17 cellular contexts compared by ENCODE assay signal in the genomic region with DNA sequence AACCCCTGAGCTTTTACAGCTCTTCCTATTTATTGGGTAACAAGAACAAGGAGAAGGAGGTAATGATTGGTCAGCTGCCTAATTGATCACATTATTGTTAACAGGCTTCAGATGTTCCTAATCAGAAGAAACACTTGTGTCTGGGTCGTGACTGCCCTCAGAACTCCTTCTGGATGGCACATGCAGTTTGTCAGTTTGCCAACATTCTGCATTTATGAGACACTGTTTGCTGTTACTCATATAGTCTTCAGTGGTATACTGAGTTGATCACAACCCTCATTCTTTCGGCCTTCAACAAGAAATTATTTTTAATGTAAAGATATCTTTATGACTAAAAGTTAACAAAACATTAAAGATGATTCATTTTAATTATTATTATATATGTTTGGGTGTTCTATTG.
A peak's percentile ranks its signal among the peaks of the same experiment; 100 is the strongest.
DNase-seq lines count a peak whose midpoint lies in the region; ATAC-seq and TF ChIP-seq lines count a peak whose summit lies in the region.
"Had no signal": no experiment of that assay in that cellular context is flagged by ENCODE, and none has a peak within 500 bp of the region (broad histone marks: within the 10 kb centered on the region; RNA-seq: fewer than 3 reads in every experiment).

No MANE protein-coding gene starts in this region.

- H3K23ac ChIP-seq in IMR-90 (ENCODE audit: low read depth, low read length) = no peak overlapping the region

- no peak overlapping the region for H3K4me2 ChIP-seq in IMR-90 (ENCODE audit: low read depth, low read length)
- H3K4me2 ChIP-seq: SK-N-SH had no signal

- H3K9me3 ChIP-seq in IMR-90 (ENCODE audit: control insufficient read depth, insufficient read depth, low read length) (no peaks in the 10 kb centered on the region), adipocyte (ENCODE audit: control insufficient read depth, low read length) (no peaks in the 10 kb centered on the region)
- H3K9me3 ChIP-seq: SK-N-SH had no signal

- H3K9ac ChIP-seq in IMR-90 (ENCODE audit: low read depth, low read length) = no peak overlapping the region
- no peak overlapping the region for H3K9ac ChIP-seq in adipocyte (ENCODE audit: low read length)
- H3K9ac ChIP-seq: SK-N-SH had no signal

- no peak for ATAC-seq in IMR-90 (ENCODE audit: low read depth)
- no peak for ATAC-seq in activated CD4-positive, CD25-positive, alpha-beta regulatory T cell treated with anti-CD3 and anti-CD28 coated beads, Interleukin-2, amount 50 U/mL, for 24 hours
- ATAC-seq in HG02973 (IDR thresholded peaks at IDR 0.05; ENCODE audit: unreplicated experiment) = no peak
- ATAC-seq in GM19035 (IDR thresholded peaks at IDR 0.05; ENCODE audit: unreplicated experiment) = no peak

- H3K14ac ChIP-seq in IMR-90 (replicated peaks; ENCODE audit: low read depth, low read length) = no peak overlapping the region

- H4K8ac ChIP-seq in IMR-90 (ENCODE audit: low read depth in 2 of 2, low read length in 2 of 2) = no peak overlapping the region

- BruUV-seq in IMR-90 (replicated peaks; lab: Mats Ljungman, UMichigan) = no TSS peak

- no peaks in the 10 kb centered on the region for H3K79me1 ChIP-seq in IMR-90 (ENCODE audit: low read depth in 1 of 2, low read length in 2 of 2)

- no peak overlapping the region for H4K5ac ChIP-seq in IMR-90 (ENCODE audit: low read depth, low read length)

- TF ChIP-seq RAD21 in IMR-90 (IDR thresholded peaks at IDR 0.05; ENCODE audit: low read length) = no peak

- H3K36me3 ChIP-seq in IMR-90 (ENCODE audit: control insufficient read depth, insufficient read depth, low read length) (no peaks in the 10 kb centered on the region), adipocyte (ENCODE audit: control insufficient read depth, insufficient read depth, low read length, severe bottlenecking) (no peaks in the 10 kb centered on the region)

- in situ Hi-C loops in IMR-90 (cut with MboI; ENCODE audit: low sequenced_read_pairs) = no loop called here

- no peak overlapping the region for H2AFZ ChIP-seq in IMR-90 (replicated peaks; ENCODE audit: low read length, poor library complexity)

- H3K27me3 ChIP-seq in IMR-90 (ENCODE audit: control insufficient read depth, insufficient read depth, low read length) (no peaks in the 10 kb centered on the region), adipocyte (replicated peaks; ENCODE audit: control insufficient read depth, insufficient read depth, low read length) (no peaks in the 10 kb centered on the region)

- CTCF ChIA-PET in IMR-90 (lab: Yijun Ruan, JAX) = interaction anchor here (0.6 kb wide), 1 partner anchor 50 kb away, joined by 4 read pairs; no protein-coding TSS in a partner anchor

- no peak overlapping the region for H2BK120ac ChIP-seq in IMR-90 (ENCODE audit: low read depth, low read length)

- no peak overlapping the region for H3K56ac ChIP-seq in IMR-90 (ENCODE audit: extremely low read depth, insufficient read depth, low read length)

- H3K4ac ChIP-seq in IMR-90 (ENCODE audit: low read depth, low read length) = no peak overlapping the region

- H3K9me1 ChIP-seq in IMR-90 (ENCODE audit: insufficient read depth, low read length) = no peaks in the 10 kb centered on the region; the same call in 1 of the 2 replicates

- intact Hi-C loops in IMR-90 (cut with micrococcal nuclease) = no loop called here

- no peak overlapping the region for H2AK5ac ChIP-seq in IMR-90 (ENCODE audit: low read depth, low read length)

- POLR2A ChIA-PET in IMR-90 (lab: Charles Lee; ENCODE audit: unreplicated experiment) = interaction anchor here (0.5 kb wide), 1 partner anchor 1831 kb away, joined by 7 read pairs; no protein-coding TSS in a partner anchor

- H3K4me1 ChIP-seq in IMR-90 (ENCODE audit: control insufficient read depth, insufficient read depth, low read length) = no peaks in the 10 kb centered on the region
- no peaks in the 10 kb centered on the region for H3K4me1 ChIP-seq in adipocyte (ENCODE audit: control insufficient read depth, insufficient read depth, low read length)

- no peak overlapping the region for H3K27ac ChIP-seq in IMR-90 (ENCODE audit: insufficient read depth, low read length)

- no peak for TF ChIP-seq POLR2A in IMR-90 (IDR thresholded peaks at IDR 0.05; ENCODE audit: low read depth, low read length)

- no peak overlapping the region for H3K18ac ChIP-seq in IMR-90 (ENCODE audit: low read depth, low read length)

- H4K20me1 ChIP-seq in IMR-90 (ENCODE audit: insufficient read depth, low read length) = no peaks in the 10 kb centered on the region

- no peak overlapping the region for H4K91ac ChIP-seq in IMR-90 (ENCODE audit: insufficient read depth, low read depth, low read length)

- dilution Hi-C loops in IMR-90 (cut with HindIII; ENCODE audit: low sequenced_read_pairs, unreplicated experiment) = no loop called here

- no peak overlapping the region for H2AK9ac ChIP-seq in IMR-90 (replicated peaks; ENCODE audit: low read depth, low read length, poor library complexity)

- H3K4me3 ChIP-seq in AG10803 (ENCODE audit: low read length) (no peak overlapping the region), IMR-90 (ENCODE audit: insufficient read depth, low read depth, low read length) (no peak overlapping the region), adipocyte (ENCODE audit: low read length) (no peak overlapping the region), fibroblast of mammary gland (ENCODE audit: control insufficient read depth, low read depth, low read length) (no peak overlapping the region)

- no peak overlapping the region for H2BK15ac ChIP-seq in IMR-90 (ENCODE audit: low read depth, low read length)

- TF ChIP-seq CTCF in AG10803 (conservative IDR thresholded peaks at IDR 0.05; ENCODE audit: low read length) = no peak
- TF ChIP-seq CTCF in IMR-90 (conservative IDR thresholded peaks at IDR 0.05; ENCODE audit: low read depth, low read length) = no peak
- no peak for TF ChIP-seq CTCF in fibroblast of mammary gland (conservative IDR thresholded peaks at IDR 0.05; ENCODE audit: control insufficient read depth, insufficient read depth, low read depth, low read length)

- DNase-seq in AG10803 (ENCODE audit: low read depth) (peak; percentile 31), IMR-90 (peak; percentile 40), adipocyte (ENCODE audit: low read depth) (peak; percentile 7), fibroblast of mammary gland (ENCODE audit: low read depth) (peak; percentile 57)
- no peak for DNase-seq in activated T-cell treated with anti-CD3 and anti-CD28 coated beads, Interleukin-2, amount 50 U/mL, for 48 hours
- DNase-seq: 8988T, COR-L47, DMS 273 treated with DMSO at 0.1 percent for 48 hours, MM.1S, NCI-H1092 treated with DMSO at 0.1 percent for 48 hours, NCI-H146, NCI-H2081, SHP77 treated with DMSO at 0.1 percent for 48 hours, SK-N-SH had no signal

- no peak overlapping the region for H2BK20ac ChIP-seq in IMR-90 (ENCODE audit: low read depth, low read length)

- H2BK5ac ChIP-seq in IMR-90 (ENCODE audit: low read depth, low read length, poor library complexity, severe bottlenecking) = no peak overlapping the region

- no CpG with 5 or more reads among the region's 2 CpGs for WGBS in IMR-90 (ENCODE audit: extremely low coverage in 2 of 2, insufficient read length in 1 of 2), 2 experiments

TF ChIP-seq in IMR-90, 13 proteins besides CTCF, POLR2A, EP300 and RAD21:
- TF ChIP-seq FOS (IDR thresholded peaks at IDR 0.05; ENCODE audit: low read depth, low read length) (no peak), RFX5 (IDR thresholded peaks at IDR 0.05; ENCODE audit: low read depth, low read length) (no peak), MAZ (IDR thresholded peaks at IDR 0.05; ENCODE audit: borderline replicate concordance, low read depth, low read length) (no peak), CHD1 (IDR thresholded peaks at IDR 0.05; ENCODE audit: low read depth, low read length) (no peak)

Comparison
In these comparisons a context has a peak if more than half of its experiments do, and no peak if none do; other contexts are left out.
1. DNase-seq: peak in AG10803 (single experiment), IMR-90 (single experiment), adipocyte (single experiment) and fibroblast of mammary gland (single experiment); none in activated T-cell treated with anti-CD3 and anti-CD28 coated beads, Interleukin-2, amount 50 U/mL, for 48 hours (0 of 2).